Comparison of ENCODE assay signal across 24 cellular contexts in the genomic region with DNA sequence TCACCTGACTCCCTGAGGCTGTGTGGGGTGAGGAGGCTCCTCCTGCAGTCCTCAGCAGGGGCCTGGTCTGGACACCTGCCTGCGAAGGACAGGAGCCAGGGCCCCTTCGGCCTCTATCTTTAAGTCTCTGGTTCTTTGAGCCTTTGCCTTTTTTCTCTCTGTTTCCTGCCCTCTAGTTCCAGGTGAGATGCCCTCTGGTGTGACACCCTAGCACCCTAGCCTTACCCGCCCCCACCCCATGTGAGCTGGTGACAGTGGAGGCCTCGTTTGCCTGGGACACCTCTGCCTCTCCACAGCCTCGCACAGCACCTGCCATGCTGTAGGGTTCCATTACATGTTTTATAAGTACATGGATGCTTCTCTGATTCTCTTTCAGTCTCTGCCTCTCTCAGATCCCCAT.
"Had no signal": no experiment of that assay in that cellular context is flagged by ENCODE, and none has a peak within 500 bp of the region (broad histone marks: within the 10 kb centered on the region; RNA-seq: fewer than 3 reads in every experiment).

No MANE protein-coding gene starts in this region.

- H3K36me3 Mint-ChIP-seq: IgD-negative memory B cell had no signal

- H3K27ac ChIP-seq: HL-60, KMS-11 had no signal

- H3K4me3 Mint-ChIP-seq: IgD-negative memory B cell had no signal

- DNase-seq: Kasumi-1, MM.1S, MV-4-11, NCI-H1048, NCI-H1105, NCI-H1417, NCI-H1436 treated with DMSO at 0.1 percent for 48 hours, NCI-H187, NCI-H2029, NCI-H2081 treated with DMSO at 0.1 percent for 48 hours, NCI-H2171, NCI-H226, NCI-H446, NCI-H510A, NCI-H524 treated with DMSO at 0.1 percent for 48 hours, NCI-H69, NCI-H774, RPMI8226, SHP77, SK-N-SH had no signal

- H3K4me3 ChIP-seq: K562 had no signal

- H3K27me3 Mint-ChIP-seq: IgD-negative memory B cell had no signal

- H3K9me3 ChIP-seq: SK-N-SH had no signal

- H3K27ac Mint-ChIP-seq: IgD-negative memory B cell had no signal

- ATAC-seq: K562 had no signal
